In genomic region chr15:78264304-78265136, GRCh38 we compare ENCODE assay signal across 8 cellular contexts. TPM values are rescaled to one million over a fixed set of nuclear protein-coding genes. Genes with fewer than 3 reads are reported as not detected.
A peak's percentile ranks its signal among the peaks of the same experiment; 100 is the strongest.
DNase-seq lines count a peak whose midpoint lies in the region; TF ChIP-seq lines count a peak whose summit lies in the region.

Gene DNAJA4 (plus strand): TSS chr15:78264562. CDS start chr15:78264764, 202 bp downstream.

- H3K9ac ChIP-seq in muscle layer of colon (ENCODE audit: low read length), result no peak within 1 kb of the TSS

- peak within 1 kb of the TSS; percentile 76 for H3K27ac ChIP-seq in muscle layer of colon (ENCODE audit: low read depth, low read length)

- no peak for TF ChIP-seq CTCF in AG09309 (IDR thresholded peaks at IDR 0.05; ENCODE audit: control insufficient read depth, insufficient read depth, low read depth, low read length, missing control alignments)
- peak; percentile 14 for TF ChIP-seq CTCF in epithelial cell of proximal tubule (conservative IDR thresholded peaks at IDR 0.05; ENCODE audit: low read depth, low read length)

- no peaks in the 10 kb centered on the region for H3K36me3 ChIP-seq in muscle layer of colon (ENCODE audit: insufficient read depth, low read length)

- peaks cover 19% of the 10 kb centered on the region for H3K4me1 ChIP-seq in muscle layer of colon (ENCODE audit: insufficient read depth, low read length)

- DNase-seq in AG09309 (ENCODE audit: low read depth) (no peak), LoVo (ENCODE audit: low spot score) (peak; percentile 61), activated T-cell treated with anti-CD3 and anti-CD28 coated beads for 4 hours (peak; percentile 50), epithelial cell of proximal tubule (ENCODE audit: low read depth) (no peak), NCI-H128 (lab: John Stamatoyannopoulos, UW; ENCODE audit: unreplicated experiment) (no peak), HPDE6-E6E7 (ENCODE audit: extremely low spot score) (no peak)
- peak; percentile 14 to 32 for DNase-seq in stimulated activated CD8-positive, alpha-beta memory T cell treated with anti-CD3 and anti-CD28 coated beads, Interleukin-7, amount 100 ng/mL, for 1 hour (ENCODE audit: low read depth in 2 of 2)

- H3K4me3 ChIP-seq in AG09309 (ENCODE audit: control insufficient read depth, low read depth, low read length) (peak within 1 kb of the TSS; percentile 49), epithelial cell of proximal tubule (ENCODE audit: low read depth, low read length) (peak within 1 kb of the TSS; percentile 74), muscle layer of colon (ENCODE audit: low read depth in 1 of 2, low read length in 2 of 2) (peak within 1 kb of the TSS; percentile 54 to 62)

- H3K9me3 ChIP-seq in muscle layer of colon (ENCODE audit: low read length), result no peaks in the 10 kb centered on the region

- no peaks in the 10 kb centered on the region for H3K27me3 ChIP-seq in muscle layer of colon (ENCODE audit: control insufficient read depth in 1 of 2, insufficient read depth in 2 of 2, low read length in 2 of 2)

RNA-seq across cellular contexts. Expression of gene DNAJA4, which starts in this region (rescaled TPM):
- 10.2 and 11.1 TPM in 2 replicates for total RNA-seq in epithelial cell of proximal tubule

Comparison
In these comparisons a context has a peak if more than half of its experiments do, and no peak if none do; other contexts are left out.
1. DNase-seq: peak in LoVo (single experiment), activated T-cell treated with anti-CD3 and anti-CD28 coated beads for 4 hours (single experiment) and stimulated activated CD8-positive, alpha-beta memory T cell treated with anti-CD3 and anti-CD28 coated beads, Interleukin-7, amount 100 ng/mL, for 1 hour (2 of 2); none in AG09309 (single experiment), epithelial cell of proximal tubule (single experiment), NCI-H128 (single experiment) and HPDE6-E6E7 (single experiment).
2. Peak in every context shown above with its lines, with median percentiles within 50 percentile points of each other: H3K4me3 ChIP-seq.